2 cellular contexts compared by ENCODE assay signal in the genomic region with DNA sequence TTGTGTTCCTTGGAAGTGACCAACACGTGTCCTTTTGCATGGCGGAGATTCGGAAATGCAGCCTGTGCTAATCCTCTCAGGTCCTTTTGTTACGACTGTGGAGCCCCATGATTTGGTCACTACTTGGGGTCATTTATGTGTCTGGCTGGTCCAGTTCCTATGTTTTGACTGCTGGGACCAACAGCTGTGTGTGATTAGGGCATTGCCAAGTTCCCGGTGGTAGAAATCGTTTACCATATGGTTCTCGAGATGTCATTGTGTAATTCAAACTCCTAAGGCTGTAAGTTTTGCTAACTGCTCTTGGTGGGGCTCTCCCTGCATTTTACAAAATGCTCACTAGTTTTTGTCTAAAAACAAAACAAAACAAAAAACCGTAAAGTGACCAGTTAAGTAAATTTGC.
A peak's percentile ranks its signal among the peaks of the same experiment; 100 is the strongest.
TF ChIP-seq lines count a peak whose summit lies in the region.

No MANE protein-coding gene starts in this region.

TF ChIP-seq in K562, 482 proteins besides CTCF, POLR2A, EP300 and RAD21 (continued from another document):
- TF ChIP-seq MNT (conservative IDR thresholded peaks at IDR 0.05) = no peak
- no peak for TF ChIP-seq EZH2 (IDR thresholded peaks at IDR 0.05; ENCODE audit: borderline replicate concordance, low read depth, low read length)
- TF ChIP-seq CBFA2T3 (IDR thresholded peaks at IDR 0.05) = peak; percentile 50
- no peak for TF ChIP-seq ZFP91 (CRISPR knock-in tag; IDR thresholded peaks at IDR 0.05)
- no peak for TF ChIP-seq POLR2AphosphoS5 (IDR thresholded peaks at IDR 0.05; ENCODE audit: control insufficient read depth, insufficient read depth, low read depth, low read length)
- TF ChIP-seq FOXA1 (IDR thresholded peaks at IDR 0.05; ENCODE audit: borderline replicate concordance) = no peak
- TF ChIP-seq, protein P1, sequence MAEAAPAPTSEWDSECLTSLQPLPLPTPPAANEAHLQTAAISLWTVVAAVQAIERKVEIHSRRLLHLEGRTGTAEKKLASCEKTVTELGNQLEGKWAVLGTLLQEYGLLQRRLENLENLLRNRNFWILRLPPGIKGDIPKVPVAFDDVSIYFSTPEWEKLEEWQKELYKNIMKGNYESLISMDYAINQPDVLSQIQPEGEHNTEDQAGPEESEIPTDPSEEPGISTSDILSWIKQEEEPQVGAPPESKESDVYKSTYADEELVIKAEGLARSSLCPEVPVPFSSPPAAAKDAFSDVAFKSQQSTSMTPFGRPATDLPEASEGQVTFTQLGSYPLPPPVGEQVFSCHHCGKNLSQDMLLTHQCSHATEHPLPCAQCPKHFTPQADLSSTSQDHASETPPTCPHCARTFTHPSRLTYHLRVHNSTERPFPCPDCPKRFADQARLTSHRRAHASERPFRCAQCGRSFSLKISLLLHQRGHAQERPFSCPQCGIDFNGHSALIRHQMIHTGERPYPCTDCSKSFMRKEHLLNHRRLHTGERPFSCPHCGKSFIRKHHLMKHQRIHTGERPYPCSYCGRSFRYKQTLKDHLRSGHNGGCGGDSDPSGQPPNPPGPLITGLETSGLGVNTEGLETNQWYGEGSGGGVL (CRISPR knock-in tag; IDR thresholded peaks at IDR 0.05) = no peak
- TF ChIP-seq POLR2B (IDR thresholded peaks at IDR 0.05; ENCODE audit: low read depth, partially characterized antibody) = no peak
- TF ChIP-seq SMAD1 (IDR thresholded peaks at IDR 0.05; ENCODE audit: low read depth, low read length, partially characterized antibody) = no peak

TF ChIP-seq in GM23338, 12 proteins besides CTCF, POLR2A, EP300 and RAD21 (continued from another document):
- TF ChIP-seq, protein P2, sequence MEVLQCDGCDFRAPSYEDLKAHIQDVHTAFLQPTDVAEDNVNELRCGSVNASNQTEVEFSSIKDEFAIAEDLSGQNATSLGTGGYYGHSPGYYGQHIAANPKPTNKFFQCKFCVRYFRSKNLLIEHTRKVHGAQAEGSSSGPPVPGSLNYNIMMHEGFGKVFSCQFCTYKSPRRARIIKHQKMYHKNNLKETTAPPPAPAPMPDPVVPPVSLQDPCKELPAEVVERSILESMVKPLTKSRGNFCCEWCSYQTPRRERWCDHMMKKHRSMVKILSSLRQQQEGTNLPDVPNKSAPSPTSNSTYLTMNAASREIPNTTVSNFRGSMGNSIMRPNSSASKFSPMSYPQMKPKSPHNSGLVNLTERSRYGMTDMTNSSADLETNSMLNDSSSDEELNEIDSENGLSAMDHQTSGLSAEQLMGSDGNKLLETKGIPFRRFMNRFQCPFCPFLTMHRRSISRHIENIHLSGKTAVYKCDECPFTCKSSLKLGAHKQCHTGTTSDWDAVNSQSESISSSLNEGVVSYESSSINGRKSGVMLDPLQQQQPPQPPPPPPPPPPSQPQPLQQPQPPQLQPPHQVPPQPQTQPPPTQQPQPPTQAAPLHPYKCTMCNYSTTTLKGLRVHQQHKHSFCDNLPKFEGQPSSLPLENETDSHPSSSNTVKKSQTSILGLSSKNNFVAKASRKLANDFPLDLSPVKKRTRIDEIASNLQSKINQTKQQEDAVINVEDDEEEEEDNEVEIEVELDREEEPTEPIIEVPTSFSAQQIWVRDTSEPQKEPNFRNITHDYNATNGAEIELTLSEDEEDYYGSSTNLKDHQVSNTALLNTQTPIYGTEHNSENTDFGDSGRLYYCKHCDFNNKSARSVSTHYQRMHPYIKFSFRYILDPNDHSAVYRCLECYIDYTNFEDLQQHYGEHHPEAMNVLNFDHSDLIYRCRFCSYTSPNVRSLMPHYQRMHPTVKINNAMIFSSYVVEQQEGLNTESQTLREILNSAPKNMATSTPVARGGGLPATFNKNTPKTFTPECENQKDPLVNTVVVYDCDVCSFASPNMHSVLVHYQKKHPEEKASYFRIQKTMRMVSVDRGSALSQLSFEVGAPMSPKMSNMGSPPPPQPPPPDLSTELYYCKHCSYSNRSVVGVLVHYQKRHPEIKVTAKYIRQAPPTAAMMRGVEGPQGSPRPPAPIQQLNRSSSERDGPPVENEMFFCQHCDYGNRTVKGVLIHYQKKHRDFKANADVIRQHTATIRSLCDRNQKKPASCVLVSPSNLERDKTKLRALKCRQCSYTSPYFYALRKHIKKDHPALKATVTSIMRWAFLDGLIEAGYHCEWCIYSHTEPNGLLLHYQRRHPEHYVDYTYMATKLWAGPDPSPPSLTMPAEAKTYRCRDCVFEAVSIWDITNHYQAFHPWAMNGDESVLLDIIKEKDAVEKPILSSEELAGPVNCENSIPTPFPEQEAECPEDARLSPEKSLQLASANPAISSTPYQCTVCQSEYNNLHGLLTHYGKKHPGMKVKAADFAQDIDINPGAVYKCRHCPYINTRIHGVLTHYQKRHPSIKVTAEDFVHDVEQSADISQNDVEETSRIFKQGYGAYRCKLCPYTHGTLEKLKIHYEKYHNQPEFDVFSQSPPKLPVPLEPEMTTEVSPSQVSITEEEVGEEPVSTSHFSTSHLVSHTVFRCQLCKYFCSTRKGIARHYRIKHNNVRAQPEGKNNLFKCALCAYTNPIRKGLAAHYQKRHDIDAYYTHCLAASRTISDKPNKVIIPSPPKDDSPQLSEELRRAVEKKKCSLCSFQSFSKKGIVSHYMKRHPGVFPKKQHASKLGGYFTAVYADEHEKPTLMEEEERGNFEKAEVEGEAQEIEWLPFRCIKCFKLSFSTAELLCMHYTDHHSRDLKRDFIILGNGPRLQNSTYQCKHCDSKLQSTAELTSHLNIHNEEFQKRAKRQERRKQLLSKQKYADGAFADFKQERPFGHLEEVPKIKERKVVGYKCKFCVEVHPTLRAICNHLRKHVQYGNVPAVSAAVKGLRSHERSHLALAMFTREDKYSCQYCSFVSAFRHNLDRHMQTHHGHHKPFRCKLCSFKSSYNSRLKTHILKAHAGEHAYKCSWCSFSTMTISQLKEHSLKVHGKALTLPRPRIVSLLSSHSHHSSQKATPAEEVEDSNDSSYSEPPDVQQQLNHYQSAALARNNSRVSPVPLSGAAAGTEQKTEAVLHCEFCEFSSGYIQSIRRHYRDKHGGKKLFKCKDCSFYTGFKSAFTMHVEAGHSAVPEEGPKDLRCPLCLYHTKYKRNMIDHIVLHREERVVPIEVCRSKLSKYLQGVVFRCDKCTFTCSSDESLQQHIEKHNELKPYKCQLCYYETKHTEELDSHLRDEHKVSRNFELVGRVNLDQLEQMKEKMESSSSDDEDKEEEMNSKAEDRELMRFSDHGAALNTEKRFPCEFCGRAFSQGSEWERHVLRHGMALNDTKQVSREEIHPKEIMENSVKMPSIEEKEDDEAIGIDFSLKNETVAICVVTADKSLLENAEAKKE (CRISPR knock-in tag; IDR thresholded peaks at IDR 0.05) = no peak
- TF ChIP-seq STAT1 (IDR thresholded peaks at IDR 0.05; ENCODE audit: unreplicated experiment) (no peak), POLR2AphosphoS5 (IDR thresholded peaks at IDR 0.05; ENCODE audit: low read depth) (no peak), REST (IDR thresholded peaks at IDR 0.05; ENCODE audit: unreplicated experiment) (no peak), EZH2 (IDR thresholded peaks at IDR 0.05; ENCODE audit: low read depth, unreplicated experiment) (no peak)
